ENCODE assay signal across 8 cellular contexts in the genomic region with DNA sequence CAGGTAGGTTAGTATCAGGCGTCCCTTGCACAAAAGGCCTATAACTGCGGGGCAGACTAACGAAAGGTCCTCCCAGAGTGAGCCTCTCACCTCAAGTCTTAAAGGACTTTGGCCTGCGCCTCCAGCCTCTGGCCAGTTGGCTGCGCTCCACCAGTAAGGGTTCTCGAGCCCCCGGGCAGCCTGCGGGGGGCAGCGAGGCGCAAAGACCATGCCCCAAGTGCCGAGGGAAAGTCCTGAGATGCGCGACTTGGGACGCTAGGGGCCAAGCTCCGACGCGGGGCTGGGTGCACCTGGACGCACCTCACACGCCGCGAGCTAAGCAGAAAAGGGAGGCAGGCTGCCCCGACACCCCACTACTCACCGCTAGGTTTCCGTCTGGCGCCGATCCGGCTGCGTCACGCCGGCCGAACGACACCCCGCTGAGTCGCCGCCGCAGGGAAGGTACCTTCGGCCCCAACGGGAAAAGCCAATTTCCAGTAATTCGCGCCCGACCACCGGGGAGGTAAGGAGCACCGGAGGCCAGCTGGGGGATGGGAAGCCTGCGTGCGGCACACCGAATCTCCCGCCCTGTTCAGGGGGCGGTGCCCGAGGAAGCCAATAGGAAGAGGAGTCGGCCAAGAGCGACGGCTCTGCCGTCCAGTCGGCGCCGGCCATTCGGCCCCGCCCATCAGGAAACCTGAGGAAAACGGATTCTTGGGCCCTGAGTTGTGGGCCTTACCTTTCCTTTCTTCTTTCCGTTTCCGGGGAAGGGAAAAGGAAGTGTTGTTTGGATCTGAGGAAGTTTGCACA. TPM values are rescaled to one million over a fixed set of nuclear protein-coding genes. Genes with fewer than 3 reads are reported as not detected.
A peak's percentile ranks its signal among the peaks of the same experiment; 100 is the strongest.
DNase-seq lines count a peak whose midpoint lies in the region; ATAC-seq and TF ChIP-seq lines count a peak whose summit lies in the region.

A gene (minus strand): TSS at position 532 of the 789 bp plus-strand sequence. CDS start 5,537 bp downstream, outside the sequence.

- peaks cover 5% of the 10 kb centered on the region for H3K36me3 Mint-ChIP-seq in activated naive CD8-positive, alpha-beta T cell treated with anti-CD3 and anti-CD28 coated beads, Interleukin-2, amount 10 ng/mL, durations not matched to agents 7 days and 5 days

- peaks cover 55% of the 10 kb centered on the region for H3K79me2 ChIP-seq in SU-DHL-6 (ENCODE audit: insufficient read depth, low read length)

- H4K20me1 ChIP-seq in SU-DHL-6 (ENCODE audit: low read depth, low read length) = no peaks in the 10 kb centered on the region

- peak within 1 kb of the TSS; percentile 80 for H3K4me3 ChIP-seq in SU-DHL-6 (ENCODE audit: insufficient read depth, low read length, poor library complexity, severe bottlenecking)
- peak within 1 kb of the TSS; percentile 68 for H3K4me3 ChIP-seq in ovary
- H3K4me3 ChIP-seq in thyroid gland (replicated peaks in 1 of 3) = peak within 1 kb of the TSS; percentile 63 to 90 (median 78)

- H3K27me3 ChIP-seq in SU-DHL-6 (ENCODE audit: low read length) (no peaks in the 10 kb centered on the region), ovary (no peaks in the 10 kb centered on the region), thyroid gland (no peaks in the 10 kb centered on the region)

- H3K4me1 ChIP-seq in ovary (ENCODE audit: insufficient read depth) (peaks cover 1% of the 10 kb centered on the region), thyroid gland (peaks cover 20 to 37% of the 10 kb centered on the region in 2 donors)

- no peaks in the 10 kb centered on the region for H3K9me3 Mint-ChIP-seq in activated naive CD8-positive, alpha-beta T cell treated with anti-CD3 and anti-CD28 coated beads, Interleukin-2, amount 10 ng/mL, durations not matched to agents 7 days and 5 days

- H3K36me3 ChIP-seq in SU-DHL-6 (ENCODE audit: low read length) (no peaks in the 10 kb centered on the region), ovary (no peaks in the 10 kb centered on the region), thyroid gland (no peaks in the 10 kb centered on the region)

- TF ChIP-seq CTCF in GM12873 (IDR thresholded peaks at IDR 0.05; ENCODE audit: insufficient read depth, low read depth, low read length, missing control alignments) = peak; percentile 65
- TF ChIP-seq CTCF in SU-DHL-6 (IDR thresholded peaks at IDR 0.05; ENCODE audit: insufficient read depth, low read length, poor library complexity, severe bottlenecking) = peak; percentile 74
- TF ChIP-seq CTCF in ovary (IDR thresholded peaks at IDR 0.05) = peak; percentile 36 to 83 (median 56)
- TF ChIP-seq CTCF in thyroid gland (IDR thresholded peaks at IDR 0.05) = peak; percentile 15 to 71 (median 50)

- no peak for TF ChIP-seq POLR2A in ovary (IDR thresholded peaks at IDR 0.05)
- TF ChIP-seq POLR2A in thyroid gland (IDR thresholded peaks at IDR 0.05) = peak; percentile 28 to 72

- ATAC-seq in HG02759 (IDR thresholded peaks at IDR 0.05; ENCODE audit: unreplicated experiment) = peak; percentile 94
- peak; percentile 93 for ATAC-seq in activated naive CD8-positive, alpha-beta T cell treated with anti-CD3 and anti-CD28 coated beads, Interleukin-2, amount 10 ng/mL, durations not matched to agents 7 days and 5 days (ENCODE audit: low read depth)
- peak; percentile 99 for ATAC-seq in Right ventricle myocardium inferior

- H3K27ac ChIP-seq in SU-DHL-6 (ENCODE audit: low read depth, low read length) (peak within 1 kb of the TSS; percentile 66), ovary (peak within 1 kb of the TSS; percentile 11 to 69), thyroid gland (peak within 1 kb of the TSS; percentile 72 to 82 (median 78))

- H3K4me3 Mint-ChIP-seq in activated naive CD8-positive, alpha-beta T cell treated with anti-CD3 and anti-CD28 coated beads, Interleukin-2, amount 10 ng/mL, durations not matched to agents 7 days and 5 days = peak within 1 kb of the TSS; percentile 96

- no peak for TF ChIP-seq EP300 in ovary (IDR thresholded peaks at IDR 0.05)

- H3K27ac Mint-ChIP-seq in activated naive CD8-positive, alpha-beta T cell treated with anti-CD3 and anti-CD28 coated beads, Interleukin-2, amount 10 ng/mL, durations not matched to agents 7 days and 5 days = peak within 1 kb of the TSS; percentile 97

- no peaks in the 10 kb centered on the region for H3K9me2 ChIP-seq in SU-DHL-6 (replicated peaks; ENCODE audit: insufficient read depth, low read length)

- H3K4me1 Mint-ChIP-seq in activated naive CD8-positive, alpha-beta T cell treated with anti-CD3 and anti-CD28 coated beads, Interleukin-2, amount 10 ng/mL, durations not matched to agents 7 days and 5 days = peaks cover 43% of the 10 kb centered on the region

- intact Hi-C loops in Right ventricle myocardium inferior (cut with DNase I) (loop anchor here (1.0 to 5.0 kb wide), 2 partner anchors 108 to 214 kb away; a partner anchor contains a TSS), ovary (cut with DNase I) (loop anchor here in 2 of 4 donors (10.0 kb wide), 2 partner anchors 101 to 111 kb away; a partner anchor contains a TSS), thyroid gland (cut with DNase I) (loop anchor here (5.0 to 10.0 kb wide), 2 partner anchors 49 to 104 kb away; no protein-coding TSS in a partner anchor)

- POLR2A ChIA-PET in activated naive CD8-positive, alpha-beta T cell treated with anti-CD3 and anti-CD28 coated beads, Interleukin-2, amount 10 ng/mL, durations not matched to agents 7 days and 5 days (lab: Charles Lee) = interaction anchor here (0.6 to 2.4 kb wide), 17 partner anchors 11 to 270 kb away, joined by 3 to 17 read pairs (median 3); a partner anchor contains a TSS

- H3K4me2 ChIP-seq in SU-DHL-6 (ENCODE audit: low read depth, low read length, poor library complexity, severe bottlenecking) = peak within 1 kb of the TSS; percentile 92

- H2AFZ ChIP-seq in SU-DHL-6 (ENCODE audit: low read depth, low read length, severe bottlenecking) = peak within 1 kb of the TSS; percentile 91

- H3F3A ChIP-seq in SU-DHL-6 (ENCODE audit: insufficient read depth) = peaks cover 38% of the 10 kb centered on the region

- H3K27me3 Mint-ChIP-seq in activated naive CD8-positive, alpha-beta T cell treated with anti-CD3 and anti-CD28 coated beads, Interleukin-2, amount 10 ng/mL, durations not matched to agents 7 days and 5 days = no peaks in the 10 kb centered on the region

- peak; percentile 86 for DNase-seq in NCI-H128 (lab: John Stamatoyannopoulos, UW; ENCODE audit: unreplicated experiment)
- peak; percentile 96 for DNase-seq in activated naive CD8-positive, alpha-beta T cell treated with anti-CD3 and anti-CD28 coated beads, Interleukin-2, amount 10 ng/mL, durations not matched to agents 7 days and 5 days
- DNase-seq in Right ventricle myocardium inferior (ENCODE audit: missing footprints) = peak; percentile 95
- peak; percentile 95 to 98 (median 96) for DNase-seq in ovary
- DNase-seq in thyroid gland = peak; percentile 96 to 98

- WGBS in ovary, 3 donors = 0% methylated on average over 53 to 61 of the region's 61 CpGs
- WGBS in thyroid gland, 2 donors = 1 to 3% methylated on average over 16 to 35 of the region's 61 CpGs

- H3K9me3 ChIP-seq in SU-DHL-6 (ENCODE audit: insufficient read depth, low read length) = no peaks in the 10 kb centered on the region
- no peaks in the 10 kb centered on the region for H3K9me3 ChIP-seq in ovary
- H3K9me3 ChIP-seq in thyroid gland = no peaks in the 10 kb centered on the region

- peak within 1 kb of the TSS; percentile 70 for H3K9ac ChIP-seq in SU-DHL-6 (ENCODE audit: low read length)

RNA-seq across cellular contexts. Expression of the gene that starts here (rescaled TPM):
- total RNA-seq in activated naive CD8-positive, alpha-beta T cell treated with anti-CD3 and anti-CD28 coated beads, Interleukin-2, amount 10 ng/mL, durations not matched to agents 7 days and 5 days = 10 to 100 TPM; 52.0 to 55.0 TPM
- total RNA-seq in Right ventricle myocardium inferior = 20.3 TPM
- total RNA-seq in ovary = 10 to 100 TPM; 12.8 to 31.4 (median 29.0) TPM
- 10 to 100 TPM in 1 of 2 donors, 1 to 10 TPM in 1; 9.8 to 20.5 TPM for polyA plus RNA-seq in ovary
- total RNA-seq in thyroid gland = 10 to 100 TPM; 25.2 to 40.3 (median 34.0) TPM

Comparison
In these comparisons a context has a peak if more than half of its experiments do, and no peak if none do; other contexts are left out.
1. Peak in every context shown above with its lines: DNase-seq, ATAC-seq, H3K4me3 ChIP-seq and H3K27ac ChIP-seq.